ENCODE assay signal across 8 cellular contexts in the genomic region with DNA sequence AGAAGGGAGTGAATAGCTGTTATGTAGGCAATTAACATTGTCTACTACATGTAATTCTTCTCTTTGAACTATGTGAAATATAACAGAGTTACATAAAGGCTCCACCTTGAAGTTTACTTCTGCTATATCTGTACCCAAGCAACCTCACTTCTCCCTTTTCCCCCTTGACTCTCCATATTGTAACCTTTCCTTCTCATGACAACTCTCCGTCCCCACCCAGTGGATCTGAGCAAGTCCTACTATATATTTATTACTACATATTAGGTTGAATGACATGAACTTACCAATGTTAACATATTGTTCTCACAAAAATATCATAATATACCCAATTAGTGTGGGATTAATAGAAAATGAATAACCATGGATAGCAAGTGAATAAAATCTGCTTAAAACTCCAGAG.
DNase-seq lines count a peak whose midpoint lies in the region; ATAC-seq and TF ChIP-seq lines count a peak whose summit lies in the region.

No MANE protein-coding gene starts in this region.

- TF ChIP-seq CTCF in coronary artery (IDR thresholded peaks at IDR 0.05): no peak

- intact Hi-C loops in Right ventricle myocardium superior (cut with DNase I): loop anchor here (2.0 kb wide), 1 partner anchor 181 kb away; no protein-coding TSS in a partner anchor

- no peak overlapping the region for H3K4me3 ChIP-seq in coronary artery

- H3K27ac ChIP-seq in coronary artery: no peak overlapping the region

- DNase-seq in DMS53 treated with DMSO at 0.1 percent for 48 hours (lab: John Stamatoyannopoulos, UW; ENCODE audit: unreplicated experiment): peak; percentile 39
- DNase-seq in OCI-M1 (lab: John Stamatoyannopoulos, UW): peak; percentile 81
- DNase-seq in Right ventricle myocardium superior: no peak
- DNase-seq in coronary artery (ENCODE audit: low spot score): no peak
- no peak for DNase-seq in AG20443 (ENCODE audit: low spot score)
- DNase-seq in activated T-cell treated with anti-CD3 and anti-CD28 coated beads for 4 hours: no peak

- ATAC-seq in GM21529 (IDR thresholded peaks at IDR 0.05; ENCODE audit: unreplicated experiment): peak; percentile 73
- ATAC-seq in Right ventricle myocardium superior (ENCODE audit: poor library complexity): peak; percentile 82
- no peak for ATAC-seq in GM21381 (IDR thresholded peaks at IDR 0.05; ENCODE audit: unreplicated experiment)

Comparison
In these comparisons a context has a peak if more than half of its experiments do, and no peak if none do; other contexts are left out.
1. DNase-seq: peak in DMS53 treated with DMSO at 0.1 percent for 48 hours (single experiment) and OCI-M1 (single experiment); none in Right ventricle myocardium superior (single experiment), coronary artery (single experiment), AG20443 (single experiment) and activated T-cell treated with anti-CD3 and anti-CD28 coated beads for 4 hours (single experiment).